Comparison of ENCODE assay signal across 1 cellular context in the genomic region with DNA sequence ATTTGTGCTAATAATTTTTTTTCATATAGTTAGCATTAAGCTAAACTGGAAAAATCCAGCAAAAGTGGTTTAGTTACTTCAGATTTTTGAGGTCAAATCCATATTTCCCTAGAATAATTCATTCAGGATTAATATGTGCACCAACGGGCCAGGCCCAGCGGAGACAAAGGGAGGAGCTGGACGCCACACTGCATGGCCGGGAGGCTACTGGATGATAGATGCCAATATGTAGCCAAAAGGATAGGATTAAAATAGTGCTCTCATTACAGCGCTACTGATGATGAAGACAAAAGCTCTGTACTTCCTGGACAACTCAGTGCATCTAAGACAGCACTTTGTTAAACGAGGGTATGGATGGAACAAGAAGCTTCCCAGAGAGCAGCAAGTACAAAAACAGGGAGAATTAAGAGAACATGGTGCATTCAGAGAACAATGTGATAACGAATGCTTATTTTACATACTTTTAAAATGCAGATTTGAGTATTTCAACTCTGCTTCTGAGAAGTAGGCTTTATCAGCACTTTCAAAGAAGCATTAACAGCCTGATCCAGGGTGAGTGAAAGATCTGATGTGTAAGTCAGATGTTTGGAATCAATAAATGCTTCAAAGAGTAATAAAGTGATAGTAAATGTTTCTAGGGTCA.
TF ChIP-seq lines count a peak whose summit lies in the region.

No MANE protein-coding gene starts in this region.

TF ChIP-seq in WTC11, 78 proteins besides CTCF, POLR2A, EP300 and RAD21 (continued from another document):
- TF ChIP-seq, protein P1, sequence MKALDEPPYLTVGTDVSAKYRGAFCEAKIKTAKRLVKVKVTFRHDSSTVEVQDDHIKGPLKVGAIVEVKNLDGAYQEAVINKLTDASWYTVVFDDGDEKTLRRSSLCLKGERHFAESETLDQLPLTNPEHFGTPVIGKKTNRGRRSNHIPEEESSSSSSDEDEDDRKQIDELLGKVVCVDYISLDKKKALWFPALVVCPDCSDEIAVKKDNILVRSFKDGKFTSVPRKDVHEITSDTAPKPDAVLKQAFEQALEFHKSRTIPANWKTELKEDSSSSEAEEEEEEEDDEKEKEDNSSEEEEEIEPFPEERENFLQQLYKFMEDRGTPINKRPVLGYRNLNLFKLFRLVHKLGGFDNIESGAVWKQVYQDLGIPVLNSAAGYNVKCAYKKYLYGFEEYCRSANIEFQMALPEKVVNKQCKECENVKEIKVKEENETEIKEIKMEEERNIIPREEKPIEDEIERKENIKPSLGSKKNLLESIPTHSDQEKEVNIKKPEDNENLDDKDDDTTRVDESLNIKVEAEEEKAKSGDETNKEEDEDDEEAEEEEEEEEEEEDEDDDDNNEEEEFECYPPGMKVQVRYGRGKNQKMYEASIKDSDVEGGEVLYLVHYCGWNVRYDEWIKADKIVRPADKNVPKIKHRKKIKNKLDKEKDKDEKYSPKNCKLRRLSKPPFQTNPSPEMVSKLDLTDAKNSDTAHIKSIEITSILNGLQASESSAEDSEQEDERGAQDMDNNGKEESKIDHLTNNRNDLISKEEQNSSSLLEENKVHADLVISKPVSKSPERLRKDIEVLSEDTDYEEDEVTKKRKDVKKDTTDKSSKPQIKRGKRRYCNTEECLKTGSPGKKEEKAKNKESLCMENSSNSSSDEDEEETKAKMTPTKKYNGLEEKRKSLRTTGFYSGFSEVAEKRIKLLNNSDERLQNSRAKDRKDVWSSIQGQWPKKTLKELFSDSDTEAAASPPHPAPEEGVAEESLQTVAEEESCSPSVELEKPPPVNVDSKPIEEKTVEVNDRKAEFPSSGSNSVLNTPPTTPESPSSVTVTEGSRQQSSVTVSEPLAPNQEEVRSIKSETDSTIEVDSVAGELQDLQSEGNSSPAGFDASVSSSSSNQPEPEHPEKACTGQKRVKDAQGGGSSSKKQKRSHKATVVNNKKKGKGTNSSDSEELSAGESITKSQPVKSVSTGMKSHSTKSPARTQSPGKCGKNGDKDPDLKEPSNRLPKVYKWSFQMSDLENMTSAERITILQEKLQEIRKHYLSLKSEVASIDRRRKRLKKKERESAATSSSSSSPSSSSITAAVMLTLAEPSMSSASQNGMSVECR (CRISPR knock-in tag; IDR thresholded peaks at IDR 0.05; ENCODE audit: borderline replicate concordance) = no peak
- TF ChIP-seq, protein P2, sequence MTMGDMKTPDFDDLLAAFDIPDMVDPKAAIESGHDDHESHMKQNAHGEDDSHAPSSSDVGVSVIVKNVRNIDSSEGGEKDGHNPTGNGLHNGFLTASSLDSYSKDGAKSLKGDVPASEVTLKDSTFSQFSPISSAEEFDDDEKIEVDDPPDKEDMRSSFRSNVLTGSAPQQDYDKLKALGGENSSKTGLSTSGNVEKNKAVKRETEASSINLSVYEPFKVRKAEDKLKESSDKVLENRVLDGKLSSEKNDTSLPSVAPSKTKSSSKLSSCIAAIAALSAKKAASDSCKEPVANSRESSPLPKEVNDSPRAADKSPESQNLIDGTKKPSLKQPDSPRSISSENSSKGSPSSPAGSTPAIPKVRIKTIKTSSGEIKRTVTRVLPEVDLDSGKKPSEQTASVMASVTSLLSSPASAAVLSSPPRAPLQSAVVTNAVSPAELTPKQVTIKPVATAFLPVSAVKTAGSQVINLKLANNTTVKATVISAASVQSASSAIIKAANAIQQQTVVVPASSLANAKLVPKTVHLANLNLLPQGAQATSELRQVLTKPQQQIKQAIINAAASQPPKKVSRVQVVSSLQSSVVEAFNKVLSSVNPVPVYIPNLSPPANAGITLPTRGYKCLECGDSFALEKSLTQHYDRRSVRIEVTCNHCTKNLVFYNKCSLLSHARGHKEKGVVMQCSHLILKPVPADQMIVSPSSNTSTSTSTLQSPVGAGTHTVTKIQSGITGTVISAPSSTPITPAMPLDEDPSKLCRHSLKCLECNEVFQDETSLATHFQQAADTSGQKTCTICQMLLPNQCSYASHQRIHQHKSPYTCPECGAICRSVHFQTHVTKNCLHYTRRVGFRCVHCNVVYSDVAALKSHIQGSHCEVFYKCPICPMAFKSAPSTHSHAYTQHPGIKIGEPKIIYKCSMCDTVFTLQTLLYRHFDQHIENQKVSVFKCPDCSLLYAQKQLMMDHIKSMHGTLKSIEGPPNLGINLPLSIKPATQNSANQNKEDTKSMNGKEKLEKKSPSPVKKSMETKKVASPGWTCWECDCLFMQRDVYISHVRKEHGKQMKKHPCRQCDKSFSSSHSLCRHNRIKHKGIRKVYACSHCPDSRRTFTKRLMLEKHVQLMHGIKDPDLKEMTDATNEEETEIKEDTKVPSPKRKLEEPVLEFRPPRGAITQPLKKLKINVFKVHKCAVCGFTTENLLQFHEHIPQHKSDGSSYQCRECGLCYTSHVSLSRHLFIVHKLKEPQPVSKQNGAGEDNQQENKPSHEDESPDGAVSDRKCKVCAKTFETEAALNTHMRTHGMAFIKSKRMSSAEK (CRISPR knock-in tag; IDR thresholded peaks at IDR 0.05; ENCODE audit: borderline replicate concordance) = no peak
TF ChIP-seq in WTC11: peak in this region for 0.
